Comparison of ENCODE assay signal across 24 cellular contexts in the genomic region with DNA sequence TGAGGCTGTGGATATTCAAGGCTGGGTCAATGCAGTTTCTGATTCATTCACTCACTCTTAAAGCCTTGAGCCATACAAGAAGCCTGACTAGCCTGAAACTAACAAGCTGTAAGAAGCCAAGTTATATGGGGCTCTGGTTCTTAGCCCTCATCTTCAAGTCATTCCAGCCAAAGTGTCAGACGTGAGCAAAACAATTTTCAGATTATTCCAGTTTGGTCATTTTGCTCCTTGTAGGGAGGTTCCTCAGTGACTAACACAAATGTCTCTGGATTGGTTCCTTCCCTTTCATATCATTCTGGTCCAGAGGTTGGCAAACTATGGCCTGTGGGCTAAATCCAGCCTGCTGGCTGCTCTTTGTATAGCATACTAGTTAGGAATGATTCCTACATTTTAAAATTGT. TPM values are rescaled to one million over a fixed set of nuclear protein-coding genes. Genes with fewer than 3 reads are reported as not detected.
"Had no signal": no experiment of that assay in that cellular context is flagged by ENCODE, and none has a peak within 500 bp of the region (broad histone marks: within the 10 kb centered on the region; RNA-seq: fewer than 3 reads in every experiment).

No MANE protein-coding gene starts in this region.

- ATAC-seq: activated naive CD8-positive, alpha-beta T cell treated with anti-CD3 and anti-CD28 coated beads, Interleukin-2, amount 50 U/mL, for 24 hours; heart right ventricle; right lobe of liver; upper lobe of right lung had no signal

- H3K27ac Mint-ChIP-seq: activated CD4-positive, alpha-beta memory T cell treated with anti-CD3 and anti-CD28 coated beads, Interleukin-2, amount 10 ng/mL, durations not matched to agents 7 days and 5 days; activated naive CD8-positive, alpha-beta T cell treated with anti-CD3 and anti-CD28 coated beads, Interleukin-2, amount 50 U/mL, for 24 hours; nephron had no signal

- H3K9me3 ChIP-seq: heart right ventricle, left ventricle myocardium inferior, prostate gland, right lobe of liver, spleen, upper lobe of right lung had no signal

- DNase-seq: activated CD4-positive, alpha-beta memory T cell treated with anti-CD3 and anti-CD28 coated beads, Interleukin-2, amount 10 ng/mL, durations not matched to agents 7 days and 5 days; activated CD4-positive, alpha-beta T cell treated with anti-CD3 and anti-CD28 coated beads for 1 hour; activated gamma-delta T cell treated with Interleukin-2 at 50 U/mL for 16 hours; activated naive CD8-positive, alpha-beta T cell treated with anti-CD3 and anti-CD28 coated beads, Interleukin-2, amount 50 U/mL, for 24 hours; activated T-cell treated with anti-CD3 and anti-CD28 coated beads, Interleukin-2, amount 50 U/mL, for 48 hours; central memory CD4-positive, alpha-beta T cell; effector memory CD4-positive, alpha-beta T cell; erythroblast; heart right ventricle; islet precursor cell; left ventricle myocardium inferior; mesenchymal stem cell; occipital lobe; right lobe of liver; spleen; stimulated activated CD4-positive, alpha-beta T cell treated with anti-CD3 and anti-CD28 coated beads, Interleukin-1b, Interleukin-23, amount 100 ng/mL, for 48 hours; stimulated activated naive CD4-positive, alpha-beta T cell; T-helper 9 cell; upper lobe of right lung had no signal

- H3K27me3 ChIP-seq: heart right ventricle, right lobe of liver, spleen, upper lobe of right lung had no signal

- H3K4me3 ChIP-seq: coronary artery, heart right ventricle, left ventricle myocardium inferior, prostate gland, right lobe of liver, spleen, upper lobe of right lung had no signal

- H3K9me3 Mint-ChIP-seq: activated CD4-positive, alpha-beta memory T cell treated with anti-CD3 and anti-CD28 coated beads, Interleukin-2, amount 10 ng/mL, durations not matched to agents 7 days and 5 days; activated naive CD8-positive, alpha-beta T cell treated with anti-CD3 and anti-CD28 coated beads, Interleukin-2, amount 50 U/mL, for 24 hours; nephron had no signal

- H3K4me1 ChIP-seq: left ventricle myocardium inferior, prostate gland, right lobe of liver, upper lobe of right lung had no signal

- H3K27ac ChIP-seq: coronary artery, heart right ventricle, left ventricle myocardium inferior, prostate gland, right lobe of liver, spleen, upper lobe of right lung had no signal

- H3K36me3 ChIP-seq: heart right ventricle, left ventricle myocardium inferior, prostate gland, right lobe of liver, spleen, upper lobe of right lung had no signal

RNA-seq across cellular contexts. Expression of a gene that starts 12.5 kb away (rescaled TPM):
- total RNA-seq: activated CD4-positive, alpha-beta memory T cell treated with anti-CD3 and anti-CD28 coated beads, Interleukin-2, amount 10 ng/mL, durations not matched to agents 7 days and 5 days; frontal cortex; heart right ventricle; left ventricle myocardium inferior; right lobe of liver; temporal lobe; upper lobe of right lung had no signal
- polyA plus RNA-seq: heart right ventricle, spleen had no signal
